Comparison of ENCODE assay signal across 10 cellular contexts in the genomic region with DNA sequence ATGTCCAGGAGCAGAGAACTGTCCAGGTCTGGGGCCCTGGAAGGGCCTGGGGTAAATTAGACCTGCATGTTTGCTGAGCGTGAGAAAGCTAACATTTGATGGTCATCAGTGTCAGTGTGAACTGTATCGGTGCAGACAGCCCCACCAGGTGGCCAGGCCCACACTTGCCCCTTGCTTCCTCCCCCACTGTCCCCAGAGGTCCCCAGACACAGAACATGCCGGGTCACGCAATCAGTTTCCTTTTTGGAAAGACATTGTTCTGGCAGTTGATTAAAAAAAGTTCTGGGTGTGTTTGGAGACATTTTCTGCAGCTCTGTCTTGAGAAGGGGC. TPM values are rescaled to one million over a fixed set of nuclear protein-coding genes. Genes with fewer than 3 reads are reported as not detected.
DNase-seq lines count a peak whose midpoint lies in the region; ATAC-seq and TF ChIP-seq lines count a peak whose summit lies in the region.
"Had no signal": no experiment of that assay in that cellular context is flagged by ENCODE, and none has a peak within 500 bp of the region (broad histone marks: within the 10 kb centered on the region; RNA-seq: fewer than 3 reads in every experiment).

No MANE protein-coding gene starts in this region.

- CTCF ChIA-PET in T-cell (lab: Charles Lee): interaction anchor here in 1 of 2 donors (1.8 kb wide), 1 partner anchor 86 kb away, joined by 4 read pairs; no protein-coding TSS in a partner anchor
- CTCF ChIA-PET in activated CD4-positive, alpha-beta T cell treated with anti-CD3 and anti-CD28 coated beads for 36 hours (lab: Charles Lee): interaction anchor here (0.6 to 2.1 kb wide), 7 partner anchors 10 to 164 kb away, joined by 3 to 8 read pairs (median 5); no protein-coding TSS in a partner anchor

- peaks cover 40% of the 10 kb centered on the region for H3K4me1 Mint-ChIP-seq in GM23338
- H3K4me1 Mint-ChIP-seq in T-cell: peaks cover 7 to 24% (median 12%) of the 10 kb centered on the region in 3 donors
- H3K4me1 Mint-ChIP-seq in activated CD4-positive, alpha-beta T cell treated with anti-CD3 and anti-CD28 coated beads for 36 hours: peaks cover 6% of the 10 kb centered on the region

- POLR2A ChIA-PET in T-cell (lab: Charles Lee): no interaction called here
- POLR2A ChIA-PET in activated CD4-positive, alpha-beta T cell treated with anti-CD3 and anti-CD28 coated beads for 36 hours (lab: Charles Lee): no interaction called here

- H3K4me3 Mint-ChIP-seq in GM23338 (peak overlapping the region; percentile 64), T-cell (peak overlapping the region in 2 of 3 donors; percentile 46 to 50)
- H3K4me3 Mint-ChIP-seq in activated CD4-positive, alpha-beta T cell treated with anti-CD3 and anti-CD28 coated beads for 36 hours: no peak overlapping the region
- H3K4me3 Mint-ChIP-seq: central memory CD8-positive, alpha-beta T cell had no signal

- TF ChIP-seq CTCF in AG09309 (IDR thresholded peaks at IDR 0.05; ENCODE audit: control insufficient read depth, insufficient read depth, low read depth, low read length, missing control alignments) (peak; percentile 4), GM23338 (conservative IDR thresholded peaks at IDR 0.05; ENCODE audit: low read depth in 2 of 2) (0 out of 4 replicates have a peak, but pooled peaks of 1 of the 2 experiments have one; percentile 12), left lung (IDR thresholded peaks at IDR 0.05) (no peak)

- no peaks in the 10 kb centered on the region for H3K9me3 ChIP-seq in left lung

- H3K36me3 ChIP-seq in GM23338 (ENCODE audit: insufficient read depth): no peaks in the 10 kb centered on the region
- no peaks in the 10 kb centered on the region for H3K36me3 ChIP-seq in left lung

- no peak overlapping the region for H3K27ac ChIP-seq in GM23338 (ENCODE audit: low read depth)
- no peak overlapping the region for H3K27ac ChIP-seq in left lung
- H3K27ac ChIP-seq in substantia nigra (ENCODE audit: low read depth, low read length, poor library complexity, severe bottlenecking): no peak overlapping the region

- intact Hi-C loops in left lung (cut with DNase I): no loop called here
- intact Hi-C loops in activated CD4-positive, alpha-beta T cell treated with anti-CD3 and anti-CD28 coated beads for 36 hours (cut with DNase I, micrococcal nuclease): loop anchor here in 1 of 2 experiments (5.0 kb wide), 1 partner anchor 88 kb away; no protein-coding TSS in a partner anchor

- no peak overlapping the region for H3K27ac Mint-ChIP-seq in GM23338
- no peak overlapping the region for H3K27ac Mint-ChIP-seq in T-cell
- no peak overlapping the region for H3K27ac Mint-ChIP-seq in activated CD4-positive, alpha-beta T cell treated with anti-CD3 and anti-CD28 coated beads for 36 hours

- H3K4me1 ChIP-seq in GM23338 (ENCODE audit: insufficient read depth) (peaks cover 8% of the 10 kb centered on the region; the same call in 1 of the 2 replicates), left lung (peaks cover 6 to 18% of the 10 kb centered on the region in 2 donors)

- H3F3A ChIP-seq in GM23338 (replicated peaks; ENCODE audit: low read depth): no peaks in the 10 kb centered on the region

- DNase-seq in AG09309 (ENCODE audit: low read depth): no peak
- DNase-seq in GM23338 (ENCODE audit: low spot score): no peak
- DNase-seq in T-cell: peak in 1 of 34 experiments; percentile 2
- no peak for DNase-seq in left lung
- DNase-seq in substantia nigra (lab: John Stamatoyannopoulos, UW): no peak
- no peak for DNase-seq in activated CD4-positive, alpha-beta T cell treated with anti-CD3 and anti-CD28 coated beads for 36 hours
- DNase-seq in cortex of kidney (lab: John Stamatoyannopoulos, UW): no peak
- DNase-seq: DMS153 had no signal

- H3K27me3 ChIP-seq in GM23338 (ENCODE audit: insufficient read depth) (peaks cover 52% of the 10 kb centered on the region), left lung (peaks cover 20 to 68% of the 10 kb centered on the region in 2 donors)

- no peaks in the 10 kb centered on the region for H3K79me2 ChIP-seq in GM23338 (replicated peaks; ENCODE audit: insufficient read depth)

- H4K20me1 ChIP-seq in GM23338 (replicated peaks; ENCODE audit: insufficient read depth): no peaks in the 10 kb centered on the region; the same call in 1 of the 2 replicates

- H3K4me3 ChIP-seq in AG09309 (ENCODE audit: control insufficient read depth, low read depth, low read length): no peak overlapping the region
- no peak overlapping the region for H3K4me3 ChIP-seq in GM23338
- H3K4me3 ChIP-seq in left lung: peak overlapping the region; percentile 39 to 50

- no peak overlapping the region for H3K4me2 ChIP-seq in GM23338

- H2AFZ ChIP-seq in GM23338: no peak overlapping the region

- H3K9me2 ChIP-seq in GM23338 (ENCODE audit: insufficient read depth): no peaks in the 10 kb centered on the region

- H3K9me3 Mint-ChIP-seq in GM23338 (no peaks in the 10 kb centered on the region; the same call in 2 of the 3 replicates), T-cell (no peaks in the 10 kb centered on the region)
- no peaks in the 10 kb centered on the region for H3K9me3 Mint-ChIP-seq in activated CD4-positive, alpha-beta T cell treated with anti-CD3 and anti-CD28 coated beads for 36 hours (ENCODE audit: low read depth)
- H3K9me3 Mint-ChIP-seq: central memory CD8-positive, alpha-beta T cell had no signal

- ATAC-seq in GM23338 (no peak), T-cell (replicated peaks in 1 of 4) (no peak), left lung (no peak), GM19455 (IDR thresholded peaks at IDR 0.05; ENCODE audit: unreplicated experiment) (no peak)
- no peak for ATAC-seq in activated CD4-positive, alpha-beta T cell treated with anti-CD3 and anti-CD28 coated beads for 36 hours

- H3K27me3 Mint-ChIP-seq in GM23338 (ENCODE audit: insufficient read depth, low read depth, poor library complexity) (peaks cover 50% of the 10 kb centered on the region), T-cell (peaks cover 23 to 53% of the 10 kb centered on the region in 2 donors)
- H3K27me3 Mint-ChIP-seq in activated CD4-positive, alpha-beta T cell treated with anti-CD3 and anti-CD28 coated beads for 36 hours: peaks cover 42% of the 10 kb centered on the region

- H3K36me3 Mint-ChIP-seq in GM23338 (ENCODE audit: low read depth) (no peaks in the 10 kb centered on the region), T-cell (no peaks in the 10 kb centered on the region)
- H3K36me3 Mint-ChIP-seq in activated CD4-positive, alpha-beta T cell treated with anti-CD3 and anti-CD28 coated beads for 36 hours (ENCODE audit: low read depth): no peaks in the 10 kb centered on the region

TF ChIP-seq in GM23338, 12 proteins besides CTCF, POLR2A, EP300 and RAD21:
- TF ChIP-seq EZH2phosphoT487 (IDR thresholded peaks at IDR 0.05; ENCODE audit: unreplicated experiment): no peak

RNA-seq across cellular contexts. Expression of a gene that starts 1.5 kb away (rescaled TPM):
- total RNA-seq in GM23338 (2014; rRNA removed; shearing (Covaris generic)): 7.3 and 9.0 TPM in 2 replicates
- polyA plus RNA-seq in GM23338 (2016; fragmentation: Nextera tagmentation; extraction: Ambion mirVana): 10.0 and 11.9 TPM in 2 replicates
- under 1 TPM in 2 of 5 donors, not detected in 3; 0.18 to 0.23 TPM for total RNA-seq in T-cell
- 10 to 100 TPM; 31.6 to 61.5 TPM for total RNA-seq in left lung
- 1 to 10 TPM in 1 of 2 experiments, under 1 TPM in 1; 0.86 to 1.1 TPM for total RNA-seq in activated CD4-positive, alpha-beta T cell treated with anti-CD3 and anti-CD28 coated beads for 36 hours

Comparison
In these comparisons a context has a peak if more than half of its experiments do, and no peak if none do; other contexts are left out.
1. H3K4me3 ChIP-seq: peak in left lung (2 of 2); none in AG09309 (single experiment) and GM23338 (single experiment).